12 cellular contexts compared by ENCODE assay signal in genomic region chr9:129630967-129631672, GRCh38. TPM values are rescaled to one million over a fixed set of nuclear protein-coding genes. Genes with fewer than 3 reads are reported as not detected.
DNase-seq lines count a peak whose midpoint lies in the region; ATAC-seq and TF ChIP-seq lines count a peak whose summit lies in the region.
"Had no signal": no experiment of that assay in that cellular context is flagged by ENCODE, and none has a peak within 500 bp of the region (broad histone marks: within the 10 kb centered on the region; RNA-seq: fewer than 3 reads in every experiment).

No MANE protein-coding gene starts in this region.

- no peak overlapping the region for H3K4me3 ChIP-seq in fibroblast of mammary gland (ENCODE audit: control insufficient read depth, low read depth, low read length)
- peak overlapping the region in 1 of 2 donors; percentile 27 for H3K4me3 ChIP-seq in neuronal stem cell (ENCODE audit: low read length in 2 of 2)
- no peak overlapping the region for H3K4me3 ChIP-seq in ascending aorta
- H3K4me3 ChIP-seq: uterus had no signal

- H3K4me1 ChIP-seq in neuronal stem cell (ENCODE audit: control insufficient read depth in 2 of 2, insufficient read depth in 1 of 2, low read depth in 1 of 2, low read length in 2 of 2) (peaks cover 4 to 19% of the 10 kb centered on the region in 2 donors), ascending aorta (peaks cover 4 to 22% of the 10 kb centered on the region in 2 donors)

- peaks cover 34% of the 10 kb centered on the region for H3K79me1 ChIP-seq in neuronal stem cell (ENCODE audit: low read depth, low read length)

- no peak for TF ChIP-seq CTCF in fibroblast of mammary gland (conservative IDR thresholded peaks at IDR 0.05; ENCODE audit: control insufficient read depth, insufficient read depth, low read depth, low read length)
- no peak for TF ChIP-seq CTCF in ascending aorta (IDR thresholded peaks at IDR 0.05)

- H4K91ac ChIP-seq in neuronal stem cell (ENCODE audit: low read depth, low read length, poor library complexity), result no peak overlapping the region

- H3K27ac Mint-ChIP-seq in activated T-helper 17 cell treated with anti-CD3 and anti-CD28 coated beads, Interleukin-2, amount 50 U/mL, for 72 hours, result peak overlapping the region; percentile 81

- no peak overlapping the region for H4K8ac ChIP-seq in neuronal stem cell (ENCODE audit: low read depth, low read length)

- H3K18ac ChIP-seq in neuronal stem cell (ENCODE audit: low read length), result no peak overlapping the region

- no peaks in the 10 kb centered on the region for H3K27me3 ChIP-seq in neuronal stem cell (ENCODE audit: control insufficient read depth in 3 of 3, insufficient read depth in 3 of 3, low read depth in 1 of 3, low read length in 3 of 3)
- no peaks in the 10 kb centered on the region for H3K27me3 ChIP-seq in ascending aorta
- H3K27me3 ChIP-seq: uterus had no signal

- H3K9ac ChIP-seq in neuronal stem cell (ENCODE audit: low read depth, low read length, poor library complexity), result peak overlapping the region; percentile 73

- peak overlapping the region; percentile 42 for H2BK5ac ChIP-seq in neuronal stem cell (ENCODE audit: low read length)

- ATAC-seq in activated T-helper 17 cell treated with anti-CD3 and anti-CD28 coated beads, Interleukin-2, amount 50 U/mL, for 72 hours (replicated peaks), result peak; percentile 85
- ATAC-seq in HG02973 (IDR thresholded peaks at IDR 0.05; ENCODE audit: unreplicated experiment), result no peak

- peaks cover 88% of the 10 kb centered on the region for H3K36me3 Mint-ChIP-seq in activated T-helper 17 cell treated with anti-CD3 and anti-CD28 coated beads, Interleukin-2, amount 50 U/mL, for 72 hours (ENCODE audit: low read depth)

- no peak overlapping the region for H2AFZ ChIP-seq in neuronal stem cell (ENCODE audit: low read length)

- intact Hi-C loops in ascending aorta (cut with DNase I), result no loop called here

- H3K4ac ChIP-seq in neuronal stem cell (ENCODE audit: low read length), result no peak overlapping the region

- no peaks in the 10 kb centered on the region for H3K9me3 Mint-ChIP-seq in activated T-helper 17 cell treated with anti-CD3 and anti-CD28 coated beads, Interleukin-2, amount 50 U/mL, for 72 hours

- DNase-seq in EL (peak; percentile 84), fibroblast of mammary gland (ENCODE audit: low read depth) (peak; percentile 65), neuronal stem cell (ENCODE audit: low spot score) (no peak), ascending aorta (ENCODE audit: low spot score in 2 of 2) (no peak), NCI-H1092 (lab: John Stamatoyannopoulos, UW) (no peak), activated gamma-delta T cell treated with Interleukin-2 at 50 U/mL for 16 hours (no peak)
- DNase-seq: DMS153, NCI-H524, uterus had no signal

- H3K4me2 ChIP-seq in neuronal stem cell (ENCODE audit: insufficient read depth, low read length, poor library complexity, severe bottlenecking), result no peak overlapping the region

- WGBS in neuronal stem cell (ENCODE audit: extremely low coverage in 2 of 2, insufficient read length in 2 of 2, insufficient replicate concordance in 1 of 2), 2 donors, result no CpG with 5 or more reads among the region's 21 CpGs

- no peak overlapping the region for H2BK12ac ChIP-seq in neuronal stem cell (ENCODE audit: low read length)

- H3K4me3 Mint-ChIP-seq in activated T-helper 17 cell treated with anti-CD3 and anti-CD28 coated beads, Interleukin-2, amount 50 U/mL, for 72 hours, result peak overlapping the region; percentile 55

- H3K27me3 Mint-ChIP-seq in activated T-helper 17 cell treated with anti-CD3 and anti-CD28 coated beads, Interleukin-2, amount 50 U/mL, for 72 hours, result no peaks in the 10 kb centered on the region

- H3K9me3 ChIP-seq in neuronal stem cell (replicated peaks in 1 of 2; ENCODE audit: control insufficient read depth in 2 of 2, insufficient read depth in 1 of 2, low read depth in 1 of 2, low read length in 2 of 2) (no peaks in the 10 kb centered on the region), ascending aorta (no peaks in the 10 kb centered on the region)
- H3K9me3 ChIP-seq: uterus had no signal

- H3K27ac ChIP-seq in neuronal stem cell (replicated peaks; ENCODE audit: low read length), result no peak overlapping the region
- no peak overlapping the region for H3K27ac ChIP-seq in ascending aorta
- H3K27ac ChIP-seq: uterus had no signal

- no peak overlapping the region for H2AK5ac ChIP-seq in neuronal stem cell (ENCODE audit: low read depth, low read length)

- no peak overlapping the region for H3K14ac ChIP-seq in neuronal stem cell (ENCODE audit: low read length)

- H3K4me1 Mint-ChIP-seq in activated T-helper 17 cell treated with anti-CD3 and anti-CD28 coated beads, Interleukin-2, amount 50 U/mL, for 72 hours, result peaks cover 31% of the 10 kb centered on the region

- H3K23ac ChIP-seq in neuronal stem cell (ENCODE audit: low read depth, low read length, poor library complexity), result no peak overlapping the region

- H3K36me3 ChIP-seq in neuronal stem cell (replicated peaks in 1 of 2; ENCODE audit: control insufficient read depth in 2 of 2, insufficient read depth in 2 of 2, low read length in 2 of 2) (peaks cover 36 to 83% of the 10 kb centered on the region in 2 donors), ascending aorta (peaks cover 29 to 40% of the 10 kb centered on the region in 2 donors)
- H3K36me3 ChIP-seq: uterus had no signal

- no peak overlapping the region for H2BK15ac ChIP-seq in neuronal stem cell (ENCODE audit: low read length)

- no peak overlapping the region for H2BK120ac ChIP-seq in neuronal stem cell (ENCODE audit: low read depth, low read length)

RNA-seq across cellular contexts. Expression of gene NTMT1, which starts 5.2 kb away (rescaled TPM):
- total RNA-seq in activated T-helper 17 cell treated with anti-CD3 and anti-CD28 coated beads, Interleukin-2, amount 50 U/mL, for 72 hours, result 10 to 100 TPM; 27.2 to 61.1 TPM
- 24.4 TPM for polyA plus RNA-seq in neuronal stem cell (2013, experiment 1 of 2)
- 22.5 TPM for polyA plus RNA-seq in neuronal stem cell (2013, experiment 2 of 2)
- 6.9 TPM for total RNA-seq in ascending aorta

RNA-seq across cellular contexts. Expression of gene C9orf50, which starts 10.2 kb away (rescaled TPM):
- not detected for total RNA-seq in activated T-helper 17 cell treated with anti-CD3 and anti-CD28 coated beads, Interleukin-2, amount 50 U/mL, for 72 hours
- polyA plus RNA-seq in neuronal stem cell (2013, experiment 1 of 2), result 0.11 TPM
- 0.07 TPM for polyA plus RNA-seq in neuronal stem cell (2013, experiment 2 of 2)
- not detected for total RNA-seq in ascending aorta
- total RNA-seq: T-helper 1 cell treated with Interleukin-12 subunit alpha and Interleukin-12 subunit beta and Interleukin-4 antibody, amounts not matched to agents 30 ng/mL and 1 ng/mL, for 36 hours had no signal

RNA-seq across cellular contexts. Expression of gene ASB6, which starts 10.8 kb away (rescaled TPM):
- total RNA-seq in activated T-helper 17 cell treated with anti-CD3 and anti-CD28 coated beads, Interleukin-2, amount 50 U/mL, for 72 hours, result 10 to 100 TPM; 12.3 to 26.4 TPM
- 10.1 TPM for polyA plus RNA-seq in neuronal stem cell (2013, experiment 1 of 2)
- polyA plus RNA-seq in neuronal stem cell (2013, experiment 2 of 2), result 10.5 TPM
- 29.7 TPM for total RNA-seq in ascending aorta

RNA-seq across cellular contexts. Expression of gene PRRX2, which starts 34.3 kb away (rescaled TPM):
- under 1 TPM in 1 of 2 donors, not detected in 1; 0.32 TPM for total RNA-seq in activated T-helper 17 cell treated with anti-CD3 and anti-CD28 coated beads, Interleukin-2, amount 50 U/mL, for 72 hours
- polyA plus RNA-seq in neuronal stem cell (2013, experiment 1 of 2), result 26.3 TPM
- polyA plus RNA-seq in neuronal stem cell (2013, experiment 2 of 2), result 25.0 TPM
- 112 TPM for total RNA-seq in ascending aorta

Comparison
In these comparisons a context has a peak if more than half of its experiments do, and no peak if none do; other contexts are left out.
1. DNase-seq: peak in EL (single experiment) and fibroblast of mammary gland (single experiment); none in neuronal stem cell (single experiment), ascending aorta (0 of 2), NCI-H1092 (single experiment) and activated gamma-delta T cell treated with Interleukin-2 at 50 U/mL for 16 hours (single experiment).